13 cellular contexts compared by ENCODE assay signal in the genomic region with DNA sequence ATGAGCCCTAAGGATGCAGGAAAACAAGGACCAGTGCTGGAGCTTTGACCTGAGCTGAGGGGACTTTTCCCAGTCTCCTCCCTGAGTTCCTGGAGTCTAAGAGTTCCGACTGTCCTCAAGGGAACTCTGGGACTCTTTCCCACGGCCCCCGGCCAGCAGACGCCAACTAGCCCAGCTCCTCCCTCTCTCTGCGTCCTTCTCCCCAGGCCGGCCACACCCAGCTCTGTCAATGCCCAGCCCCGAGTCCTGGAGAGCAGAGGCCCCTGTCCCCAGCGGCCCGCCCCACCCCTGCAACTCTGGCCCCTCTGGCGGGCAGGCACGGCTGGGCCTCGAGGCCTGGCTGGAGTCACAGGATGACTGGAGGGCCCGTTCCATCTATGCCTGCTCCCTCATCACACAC. TPM values are rescaled to one million over a fixed set of nuclear protein-coding genes. Genes with fewer than 3 reads are reported as not detected.
DNase-seq lines count a peak whose midpoint lies in the region; ATAC-seq and TF ChIP-seq lines count a peak whose summit lies in the region.
"Had no signal": no experiment of that assay in that cellular context is flagged by ENCODE, and none has a peak within 500 bp of the region (broad histone marks: within the 10 kb centered on the region; RNA-seq: fewer than 3 reads in every experiment).

No MANE protein-coding gene starts in this region.

- CTCF ChIA-PET in MCF 10A (lab: Yijun Ruan, JAX), result interaction anchor here (0.6 to 2.6 kb wide), 5 partner anchors 28 to 588 kb away, joined by 3 to 12 read pairs (median 4); partner anchors contain the start of gene NECTIN1

- DNase-seq in AG08395 (ENCODE audit: low spot score), result peak; percentile 58
- DNase-seq in MCF 10A (ENCODE audit: unreplicated experiment), result peak; percentile 82
- DNase-seq in left ventricle myocardium superior, result peak; percentile 84
- DNase-seq in progenitor cell of endocrine pancreas (ENCODE audit: low spot score, unreplicated experiment), result no peak
- DNase-seq in NK-92 (lab: John Stamatoyannopoulos, UW; ENCODE audit: unreplicated experiment), result no peak
- no peak for DNase-seq in omental fat pad (ENCODE audit: low spot score)
- DNase-seq: activated CD4-positive, alpha-beta T cell treated with anti-CD3 and anti-CD28 coated beads, Interleukin-2, amount 10 ng/mL, durations not matched to agents 7 days and 5 days; NCI-H2227 treated with DMSO at 0.1 percent for 48 hours; OCI-M1 had no signal

- no TSS peak for BruUV-seq in MCF 10A (replicated peaks; lab: Mats Ljungman, UMichigan)

- H3K4me3 Mint-ChIP-seq in MCF 10A (ENCODE audit: unreplicated experiment) (no peak overlapping the region), progenitor cell of endocrine pancreas (ENCODE audit: low read depth) (no peak overlapping the region)
- H3K4me3 Mint-ChIP-seq: activated CD4-positive, alpha-beta T cell treated with anti-CD3 and anti-CD28 coated beads, Interleukin-2, amount 10 ng/mL, durations not matched to agents 7 days and 5 days; activated T-helper 17 cell treated with anti-CD3 and anti-CD28 coated beads, Interleukin-2, amount 50 U/mL, for 72 hours; T-helper 1 cell treated with Interleukin-12 subunit alpha and Interleukin-12 subunit beta and Interleukin-4 antibody, amounts not matched to agents 30 μg/mL and 1 μg/mL, for 36 hours had no signal

- H3K4me1 Mint-ChIP-seq in MCF 10A (ENCODE audit: insufficient read depth, unreplicated experiment), result peaks cover 58% of the 10 kb centered on the region
- peaks cover 23% of the 10 kb centered on the region for H3K4me1 Mint-ChIP-seq in progenitor cell of endocrine pancreas (ENCODE audit: low read depth)
- H3K4me1 Mint-ChIP-seq: activated CD4-positive, alpha-beta T cell treated with anti-CD3 and anti-CD28 coated beads, Interleukin-2, amount 10 ng/mL, durations not matched to agents 7 days and 5 days; activated T-helper 17 cell treated with anti-CD3 and anti-CD28 coated beads, Interleukin-2, amount 50 U/mL, for 72 hours had no signal

- ATAC-seq in left ventricle myocardium superior (peak; percentile 96), HG03280 (IDR thresholded peaks at IDR 0.05; ENCODE audit: unreplicated experiment) (no peak), HG02884 (IDR thresholded peaks at IDR 0.05; ENCODE audit: unreplicated experiment) (no peak), omental fat pad (ENCODE audit: low FRiP score) (no peak)
- ATAC-seq: activated T-helper 17 cell treated with anti-CD3 and anti-CD28 coated beads, Interleukin-2, amount 50 U/mL, for 72 hours had no signal

- H3K27me3 Mint-ChIP-seq in MCF 10A (ENCODE audit: insufficient read depth, unreplicated experiment) (no peaks in the 10 kb centered on the region), progenitor cell of endocrine pancreas (no peaks in the 10 kb centered on the region)
- H3K27me3 Mint-ChIP-seq: activated CD4-positive, alpha-beta T cell treated with anti-CD3 and anti-CD28 coated beads, Interleukin-2, amount 10 ng/mL, durations not matched to agents 7 days and 5 days; activated T-helper 17 cell treated with anti-CD3 and anti-CD28 coated beads, Interleukin-2, amount 50 U/mL, for 72 hours had no signal

- TF ChIP-seq CTCF in MCF 10A (IDR thresholded peaks at IDR 0.05; ENCODE audit: unreplicated experiment) (no peak), progenitor cell of endocrine pancreas (IDR thresholded peaks at IDR 0.05; ENCODE audit: unreplicated experiment) (no peak), omental fat pad (IDR thresholded peaks at IDR 0.05) (no peak)

- H3K36me3 Mint-ChIP-seq in MCF 10A (ENCODE audit: insufficient read depth, unreplicated experiment) (peaks cover 5% of the 10 kb centered on the region), progenitor cell of endocrine pancreas (ENCODE audit: insufficient read depth) (no peaks in the 10 kb centered on the region)

- H3K9me3 Mint-ChIP-seq in MCF 10A (ENCODE audit: unreplicated experiment), result no peaks in the 10 kb centered on the region
- H3K9me3 Mint-ChIP-seq in progenitor cell of endocrine pancreas (ENCODE audit: low read depth), result no peaks in the 10 kb centered on the region
- H3K9me3 Mint-ChIP-seq: activated CD4-positive, alpha-beta T cell treated with anti-CD3 and anti-CD28 coated beads, Interleukin-2, amount 10 ng/mL, durations not matched to agents 7 days and 5 days; activated T-helper 17 cell treated with anti-CD3 and anti-CD28 coated beads, Interleukin-2, amount 50 U/mL, for 72 hours; T-helper 1 cell treated with Interleukin-12 subunit alpha and Interleukin-12 subunit beta and Interleukin-4 antibody, amounts not matched to agents 30 μg/mL and 1 μg/mL, for 36 hours had no signal

- peak overlapping the region; percentile 35 for H3K27ac Mint-ChIP-seq in MCF 10A (ENCODE audit: low read depth, unreplicated experiment)
- peak overlapping the region; percentile 37 for H3K27ac Mint-ChIP-seq in progenitor cell of endocrine pancreas
- H3K27ac Mint-ChIP-seq: activated CD4-positive, alpha-beta T cell treated with anti-CD3 and anti-CD28 coated beads, Interleukin-2, amount 10 ng/mL, durations not matched to agents 7 days and 5 days; activated T-helper 17 cell treated with anti-CD3 and anti-CD28 coated beads, Interleukin-2, amount 50 U/mL, for 72 hours; T-helper 1 cell treated with Interleukin-12 subunit alpha and Interleukin-12 subunit beta and Interleukin-4 antibody, amounts not matched to agents 30 μg/mL and 1 μg/mL, for 36 hours had no signal

- POLR2A ChIA-PET in MCF 10A (lab: Yijun Ruan, JAX), result interaction anchor here (0.6 to 3.2 kb wide), 8 partner anchors 8 to 32 kb away, joined by 3 to 20 read pairs (median 4); no protein-coding TSS in a partner anchor

- intact Hi-C loops in MCF 10A (cut with micrococcal nuclease), result no loop called here
- intact Hi-C loops in left ventricle myocardium superior (cut with micrococcal nuclease), result no loop called here

RNA-seq across cellular contexts. Expression of gene NECTIN1, which starts 29.8 kb away (rescaled TPM):
- total RNA-seq in MCF 10A (2022) (59.2 and 78.6 TPM in 2 replicates), left ventricle myocardium superior (20.6 TPM), progenitor cell of endocrine pancreas (42.1 and 44.8 TPM in 2 replicates), omental fat pad (1 to 10 TPM; 2.2 to 4.3 (median 2.5) TPM)

Comparison
In these comparisons a context has a peak if more than half of its experiments do, and no peak if none do; other contexts are left out.
1. DNase-seq: peak in AG08395 (single experiment), MCF 10A (single experiment) and left ventricle myocardium superior (single experiment); none in progenitor cell of endocrine pancreas (single experiment), NK-92 (single experiment) and omental fat pad (single experiment).